Comparison of ENCODE assay signal across 8 cellular contexts in genomic region chr18:21675354-21675753, GRCh38. TPM values are rescaled to one million over a fixed set of nuclear protein-coding genes. Genes with fewer than 3 reads are reported as not detected.
A peak's percentile ranks its signal among the peaks of the same experiment; 100 is the strongest.
DNase-seq lines count a peak whose midpoint lies in the region; ATAC-seq and TF ChIP-seq lines count a peak whose summit lies in the region.
"Not testable (repeated sequence)": the region's sequence is repeated elsewhere in the genome, so short reads cannot be mapped to it uniquely, and the experiment has no call there.

No MANE protein-coding gene starts in this region.

- not testable (repeated sequence) for H3K27me3 Mint-ChIP-seq in activated CD4-positive, alpha-beta memory T cell treated with anti-CD3 and anti-CD28 coated beads, Interleukin-2, amount 10 ng/mL, durations not matched to agents 7 days and 5 days; activated naive CD8-positive, alpha-beta T cell treated with anti-CD3 and anti-CD28 coated beads for 36 hours

- CTCF ChIA-PET in HEK293 (lab: Yijun Ruan, JAX): interaction anchor here (0.6 to 1.8 kb wide), 2 partner anchors 9 to 75 kb away, joined by 3 to 7 read pairs; partner anchors contain the start of gene ESCO1
- CTCF ChIA-PET in PC-9 (lab: Charles Lee): not testable (repeated sequence)
- CTCF ChIA-PET in activated CD4-positive, alpha-beta memory T cell treated with anti-CD3 and anti-CD28 coated beads, Interleukin-2, amount 10 ng/mL, durations not matched to agents 7 days and 5 days (lab: Charles Lee): interaction anchor here (1.5 kb wide), 1 partner anchor 75 kb away, joined by 5 read pairs; the partner anchor contains the start of gene ESCO1

- not testable (repeated sequence) for TF ChIP-seq CTCF in HEK293 (tag by site-specific recombination; IDR thresholded peaks at IDR 0.05); PC-9 (conservative IDR thresholded peaks at IDR 0.05)

- H3K9me3 ChIP-seq in HEK293 (ENCODE audit: control insufficient read depth, insufficient read depth, low read depth, low read length); PC-9 (ENCODE audit: insufficient read depth, low read depth): not testable (repeated sequence)

- not testable (repeated sequence) for H3K27ac ChIP-seq in HEK293 (ENCODE audit: extremely low read depth, low read depth, low read length)
- H3K27ac ChIP-seq in PC-9: peak overlapping the region; percentile 58

- peaks cover 23% of the 10 kb centered on the region for H3F3A ChIP-seq in PC-9 (ENCODE audit: insufficient read depth, low read depth)

- not testable (repeated sequence) for H3K27me3 ChIP-seq in PC-9 (ENCODE audit: insufficient read depth, low read depth)

- ATAC-seq in esophagus mucosa: peak; percentile 63

- not testable (repeated sequence) for H3K4me1 ChIP-seq in HEK293 (ENCODE audit: control insufficient read depth, insufficient read depth, low read length)
- peaks cover 53% of the 10 kb centered on the region for H3K4me1 ChIP-seq in PC-9 (replicated peaks; ENCODE audit: insufficient read depth)

- peak; percentile 18 for DNase-seq in COLO668 (lab: John Stamatoyannopoulos, UW; ENCODE audit: unreplicated experiment)
- peak; percentile 61 to 67 for DNase-seq in PC-9
- DNase-seq in activated CD4-positive, alpha-beta memory T cell treated with anti-CD3 and anti-CD28 coated beads, Interleukin-2, amount 10 ng/mL, durations not matched to agents 7 days and 5 days: peak; percentile 30
- DNase-seq in activated naive CD8-positive, alpha-beta T cell treated with anti-CD3 and anti-CD28 coated beads for 36 hours: peak; percentile 35
- DNase-seq in mucosa of gallbladder (ENCODE audit: low spot score): peak; percentile 14
- peak; percentile 25 for DNase-seq in ureter (ENCODE audit: low spot score)

- H3K4me1 Mint-ChIP-seq in activated CD4-positive, alpha-beta memory T cell treated with anti-CD3 and anti-CD28 coated beads, Interleukin-2, amount 10 ng/mL, durations not matched to agents 7 days and 5 days: peaks cover 15% of the 10 kb centered on the region
- H3K4me1 Mint-ChIP-seq in activated naive CD8-positive, alpha-beta T cell treated with anti-CD3 and anti-CD28 coated beads for 36 hours: not testable (repeated sequence)

- POLR2A ChIA-PET in HEK293 (lab: Yijun Ruan, JAX) (interaction anchor here (1.2 to 1.8 kb wide), 3 partner anchors 29 to 65 kb away, joined by 3 to 6 read pairs (median 5); partner anchors contain the start of genes ABHD3 and MIB1), PC-9 (lab: Charles Lee; ENCODE audit: unreplicated experiment) (interaction anchor here (0.6 kb wide), 1 partner anchor 161 kb away, joined by 4 read pairs; no protein-coding TSS in a partner anchor)
- POLR2A ChIA-PET in activated CD4-positive, alpha-beta memory T cell treated with anti-CD3 and anti-CD28 coated beads, Interleukin-2, amount 10 ng/mL, durations not matched to agents 7 days and 5 days (lab: Charles Lee): not testable (repeated sequence)

- not testable (repeated sequence) for H2AFZ ChIP-seq in PC-9

- H3K4me2 ChIP-seq in PC-9: 0 out of 2 replicates have a peak overlapping the region, but pooled peaks have one; percentile 0

- not testable (repeated sequence) for H3K36me3 ChIP-seq in HEK293 (ENCODE audit: control insufficient read depth in 2 of 2, insufficient read depth in 1 of 2, low read length in 2 of 2); PC-9 (ENCODE audit: low read depth)

- not testable (repeated sequence) for H4K20me1 ChIP-seq in PC-9 (ENCODE audit: insufficient read depth)

- H3K36me3 Mint-ChIP-seq in activated CD4-positive, alpha-beta memory T cell treated with anti-CD3 and anti-CD28 coated beads, Interleukin-2, amount 10 ng/mL, durations not matched to agents 7 days and 5 days (ENCODE audit: low read depth): peaks cover 23% of the 10 kb centered on the region
- H3K36me3 Mint-ChIP-seq in activated naive CD8-positive, alpha-beta T cell treated with anti-CD3 and anti-CD28 coated beads for 36 hours: not testable (repeated sequence)

- H3K4me3 Mint-ChIP-seq in activated CD4-positive, alpha-beta memory T cell treated with anti-CD3 and anti-CD28 coated beads, Interleukin-2, amount 10 ng/mL, durations not matched to agents 7 days and 5 days; activated naive CD8-positive, alpha-beta T cell treated with anti-CD3 and anti-CD28 coated beads for 36 hours: not testable (repeated sequence)

- not testable (repeated sequence) for H3K9me2 ChIP-seq in PC-9 (ENCODE audit: insufficient read depth)

- not testable (repeated sequence) for H3K9me3 Mint-ChIP-seq in activated CD4-positive, alpha-beta memory T cell treated with anti-CD3 and anti-CD28 coated beads, Interleukin-2, amount 10 ng/mL, durations not matched to agents 7 days and 5 days; activated naive CD8-positive, alpha-beta T cell treated with anti-CD3 and anti-CD28 coated beads for 36 hours

- BruUV-seq in PC-9 (replicated peaks; lab: Mats Ljungman, UMichigan): not testable (repeated sequence)

- not testable (repeated sequence) for H3K79me2 ChIP-seq in PC-9 (ENCODE audit: low read depth)

- intact Hi-C loops in PC-9 (cut with micrococcal nuclease; ENCODE audit: unreplicated experiment): loop anchor here (10.0 kb wide), 1 partner anchor 69 kb away; the partner anchor contains the start of gene MIB1

- H3K27ac Mint-ChIP-seq in activated CD4-positive, alpha-beta memory T cell treated with anti-CD3 and anti-CD28 coated beads, Interleukin-2, amount 10 ng/mL, durations not matched to agents 7 days and 5 days: peak overlapping the region; percentile 16
- not testable (repeated sequence) for H3K27ac Mint-ChIP-seq in activated naive CD8-positive, alpha-beta T cell treated with anti-CD3 and anti-CD28 coated beads for 36 hours

- not testable (repeated sequence) for H3K4me3 ChIP-seq in HEK293 (ENCODE audit: low read depth, low read length); PC-9

TF ChIP-seq in HEK293, 187 proteins besides CTCF, POLR2A, EP300 and RAD21 (continues in another document):
- TF ChIP-seq SCRT1 (tag by site-specific recombination; IDR thresholded peaks at IDR 0.05; ENCODE audit: borderline replicate concordance) (peak; percentile 77), ZNF366 (tag by site-specific recombination; conservative IDR thresholded peaks at IDR 0.05) (peak; percentile 40; the same call in 1 of the 2 replicates), GLIS2 (tag by site-specific recombination; IDR thresholded peaks at IDR 0.05) (peak; percentile 39; the same call in 1 of the 2 replicates), SP7 (tag by site-specific recombination; IDR thresholded peaks at IDR 0.05) (peak; percentile 63; the same call in 1 of the 2 replicates), BCL6B (tag by site-specific recombination; IDR thresholded peaks at IDR 0.05) (0 out of 2 replicates have a peak, but pooled peaks have one; percentile 5), GLIS1 (tag by site-specific recombination; IDR thresholded peaks at IDR 0.05) (peak; percentile 88), SCRT2 (tag by site-specific recombination; IDR thresholded peaks at IDR 0.05) (peak; percentile 88), ZNF335 (tag by site-specific recombination; conservative IDR thresholded peaks at IDR 0.05) (peak; percentile 62), EGR2 (tag by site-specific recombination; IDR thresholded peaks at IDR 0.05; ENCODE audit: low read depth) (0 out of 2 replicates have a peak, but pooled peaks have one; percentile 31), ZNF629 (tag by site-specific recombination; IDR thresholded peaks at IDR 0.05) (0 out of 2 replicates have a peak, but pooled peaks have one; percentile 24), KLF9 (tag by site-specific recombination; IDR thresholded peaks at IDR 0.05; ENCODE audit: low read depth) (peak; percentile 37; the same call in 1 of the 2 replicates), PRDM1 (tag by site-specific recombination; IDR thresholded peaks at IDR 0.05) (0 out of 2 replicates have a peak, but pooled peaks have one; percentile 11), ZXDB (tag by site-specific recombination; IDR thresholded peaks at IDR 0.05) (peak; percentile 18; the same call in 1 of the 2 replicates), KLF1 (tag by site-specific recombination; IDR thresholded peaks at IDR 0.05) (peak; percentile 67), ZFHX2 (tag by site-specific recombination; conservative IDR thresholded peaks at IDR 0.05) (peak; percentile 78)

RNA-seq across cellular contexts. Expression of gene ABHD3, which starts 29.2 kb away (rescaled TPM):
- total RNA-seq in PC-9 (2021) (23.4 and 33.7 TPM in 2 replicates), esophagus mucosa (12.9 TPM), mucosa of gallbladder (71.4 TPM), ureter (16.5 TPM)
- total RNA-seq in activated CD4-positive, alpha-beta memory T cell treated with anti-CD3 and anti-CD28 coated beads, Interleukin-2, amount 10 ng/mL, durations not matched to agents 7 days and 5 days: 10 to 100 TPM; 49.2 to 53.5 TPM
- total RNA-seq in activated naive CD8-positive, alpha-beta T cell treated with anti-CD3 and anti-CD28 coated beads for 36 hours: 10 to 100 TPM; 18.1 to 18.8 TPM

Comparison
In these comparisons a context has a peak if more than half of its experiments do, and no peak if none do; other contexts are left out.
1. DNase-seq: peak in every context shown above with its lines; median percentile 64 in PC-9; 35 in activated naive CD8-positive, alpha-beta T cell treated with anti-CD3 and anti-CD28 coated beads for 36 hours; 30 in activated CD4-positive, alpha-beta memory T cell treated with anti-CD3 and anti-CD28 coated beads, Interleukin-2, amount 10 ng/mL, durations not matched to agents 7 days and 5 days; 25 in ureter; 18 in COLO668; 14 in mucosa of gallbladder.